Comparison of ENCODE assay signal across 1 cellular context in the genomic region with DNA sequence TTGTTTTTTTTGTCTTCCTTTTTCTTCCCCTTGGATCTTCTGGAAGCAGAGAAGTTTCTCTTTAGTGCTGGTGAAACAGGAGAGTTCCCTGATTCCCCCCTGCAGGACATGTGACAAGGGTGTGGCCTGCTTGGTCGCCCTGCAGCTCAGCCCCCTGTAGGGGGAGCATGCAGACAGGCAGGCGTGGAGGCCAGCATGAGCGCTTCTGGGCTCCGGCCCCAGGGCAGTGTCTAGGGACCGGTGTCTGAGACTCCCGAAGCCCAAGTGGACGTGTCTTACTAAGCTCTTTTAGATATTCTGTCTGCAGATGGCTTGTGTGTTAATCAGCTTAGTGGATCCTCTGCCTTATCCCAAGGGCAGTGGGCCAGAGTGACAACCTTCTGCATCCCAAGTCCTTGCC.
A peak's percentile ranks its signal among the peaks of the same experiment; 100 is the strongest.
TF ChIP-seq lines count a peak whose summit lies in the region.

No MANE protein-coding gene starts in this region.

TF ChIP-seq in GM23338, 12 proteins besides CTCF, POLR2A, EP300 and RAD21:
- TF ChIP-seq, protein P1, sequence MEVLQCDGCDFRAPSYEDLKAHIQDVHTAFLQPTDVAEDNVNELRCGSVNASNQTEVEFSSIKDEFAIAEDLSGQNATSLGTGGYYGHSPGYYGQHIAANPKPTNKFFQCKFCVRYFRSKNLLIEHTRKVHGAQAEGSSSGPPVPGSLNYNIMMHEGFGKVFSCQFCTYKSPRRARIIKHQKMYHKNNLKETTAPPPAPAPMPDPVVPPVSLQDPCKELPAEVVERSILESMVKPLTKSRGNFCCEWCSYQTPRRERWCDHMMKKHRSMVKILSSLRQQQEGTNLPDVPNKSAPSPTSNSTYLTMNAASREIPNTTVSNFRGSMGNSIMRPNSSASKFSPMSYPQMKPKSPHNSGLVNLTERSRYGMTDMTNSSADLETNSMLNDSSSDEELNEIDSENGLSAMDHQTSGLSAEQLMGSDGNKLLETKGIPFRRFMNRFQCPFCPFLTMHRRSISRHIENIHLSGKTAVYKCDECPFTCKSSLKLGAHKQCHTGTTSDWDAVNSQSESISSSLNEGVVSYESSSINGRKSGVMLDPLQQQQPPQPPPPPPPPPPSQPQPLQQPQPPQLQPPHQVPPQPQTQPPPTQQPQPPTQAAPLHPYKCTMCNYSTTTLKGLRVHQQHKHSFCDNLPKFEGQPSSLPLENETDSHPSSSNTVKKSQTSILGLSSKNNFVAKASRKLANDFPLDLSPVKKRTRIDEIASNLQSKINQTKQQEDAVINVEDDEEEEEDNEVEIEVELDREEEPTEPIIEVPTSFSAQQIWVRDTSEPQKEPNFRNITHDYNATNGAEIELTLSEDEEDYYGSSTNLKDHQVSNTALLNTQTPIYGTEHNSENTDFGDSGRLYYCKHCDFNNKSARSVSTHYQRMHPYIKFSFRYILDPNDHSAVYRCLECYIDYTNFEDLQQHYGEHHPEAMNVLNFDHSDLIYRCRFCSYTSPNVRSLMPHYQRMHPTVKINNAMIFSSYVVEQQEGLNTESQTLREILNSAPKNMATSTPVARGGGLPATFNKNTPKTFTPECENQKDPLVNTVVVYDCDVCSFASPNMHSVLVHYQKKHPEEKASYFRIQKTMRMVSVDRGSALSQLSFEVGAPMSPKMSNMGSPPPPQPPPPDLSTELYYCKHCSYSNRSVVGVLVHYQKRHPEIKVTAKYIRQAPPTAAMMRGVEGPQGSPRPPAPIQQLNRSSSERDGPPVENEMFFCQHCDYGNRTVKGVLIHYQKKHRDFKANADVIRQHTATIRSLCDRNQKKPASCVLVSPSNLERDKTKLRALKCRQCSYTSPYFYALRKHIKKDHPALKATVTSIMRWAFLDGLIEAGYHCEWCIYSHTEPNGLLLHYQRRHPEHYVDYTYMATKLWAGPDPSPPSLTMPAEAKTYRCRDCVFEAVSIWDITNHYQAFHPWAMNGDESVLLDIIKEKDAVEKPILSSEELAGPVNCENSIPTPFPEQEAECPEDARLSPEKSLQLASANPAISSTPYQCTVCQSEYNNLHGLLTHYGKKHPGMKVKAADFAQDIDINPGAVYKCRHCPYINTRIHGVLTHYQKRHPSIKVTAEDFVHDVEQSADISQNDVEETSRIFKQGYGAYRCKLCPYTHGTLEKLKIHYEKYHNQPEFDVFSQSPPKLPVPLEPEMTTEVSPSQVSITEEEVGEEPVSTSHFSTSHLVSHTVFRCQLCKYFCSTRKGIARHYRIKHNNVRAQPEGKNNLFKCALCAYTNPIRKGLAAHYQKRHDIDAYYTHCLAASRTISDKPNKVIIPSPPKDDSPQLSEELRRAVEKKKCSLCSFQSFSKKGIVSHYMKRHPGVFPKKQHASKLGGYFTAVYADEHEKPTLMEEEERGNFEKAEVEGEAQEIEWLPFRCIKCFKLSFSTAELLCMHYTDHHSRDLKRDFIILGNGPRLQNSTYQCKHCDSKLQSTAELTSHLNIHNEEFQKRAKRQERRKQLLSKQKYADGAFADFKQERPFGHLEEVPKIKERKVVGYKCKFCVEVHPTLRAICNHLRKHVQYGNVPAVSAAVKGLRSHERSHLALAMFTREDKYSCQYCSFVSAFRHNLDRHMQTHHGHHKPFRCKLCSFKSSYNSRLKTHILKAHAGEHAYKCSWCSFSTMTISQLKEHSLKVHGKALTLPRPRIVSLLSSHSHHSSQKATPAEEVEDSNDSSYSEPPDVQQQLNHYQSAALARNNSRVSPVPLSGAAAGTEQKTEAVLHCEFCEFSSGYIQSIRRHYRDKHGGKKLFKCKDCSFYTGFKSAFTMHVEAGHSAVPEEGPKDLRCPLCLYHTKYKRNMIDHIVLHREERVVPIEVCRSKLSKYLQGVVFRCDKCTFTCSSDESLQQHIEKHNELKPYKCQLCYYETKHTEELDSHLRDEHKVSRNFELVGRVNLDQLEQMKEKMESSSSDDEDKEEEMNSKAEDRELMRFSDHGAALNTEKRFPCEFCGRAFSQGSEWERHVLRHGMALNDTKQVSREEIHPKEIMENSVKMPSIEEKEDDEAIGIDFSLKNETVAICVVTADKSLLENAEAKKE (CRISPR knock-in tag; IDR thresholded peaks at IDR 0.05) = 0 out of 2 replicates have a peak, but pooled peaks have one; percentile 1
- TF ChIP-seq CREB1 (CRISPR knock-in tag; IDR thresholded peaks at IDR 0.05; ENCODE audit: low read depth) = no peak
